ENCODE assay signal across 16 cellular contexts in genomic region chr9:4769321-4770080, GRCh38. TPM values are rescaled to one million over a fixed set of nuclear protein-coding genes. Genes with fewer than 3 reads are reported as not detected.
DNase-seq lines count a peak whose midpoint lies in the region; ATAC-seq and TF ChIP-seq lines count a peak whose summit lies in the region.
"Had no signal": no experiment of that assay in that cellular context is flagged by ENCODE, and none has a peak within 500 bp of the region (broad histone marks: within the 10 kb centered on the region; RNA-seq: fewer than 3 reads in every experiment).

No MANE protein-coding gene starts in this region.

- TF ChIP-seq EP300 in esophagus muscularis mucosa (IDR thresholded peaks at IDR 0.05) = no peak

- peak; percentile 70 for ATAC-seq in GM18868 (IDR thresholded peaks at IDR 0.05; ENCODE audit: unreplicated experiment)
- ATAC-seq: left lung had no signal

- WGBS in esophagus muscularis mucosa = 93% methylated on average over 6 of the region's 7 CpGs

- H3K4me1 ChIP-seq in esophagus muscularis mucosa = no peaks in the 10 kb centered on the region
- H3K4me1 ChIP-seq: left lung had no signal

- no peaks in the 10 kb centered on the region for H3K36me3 ChIP-seq in esophagus muscularis mucosa
- H3K36me3 ChIP-seq: left lung, ovary, thoracic aorta had no signal

- DNase-seq in CD1c-positive myeloid dendritic cell (ENCODE audit: extremely low spot score) (peak; percentile 29), OCI-M1 (lab: John Stamatoyannopoulos, UW) (peak; percentile 94), esophagus muscularis mucosa (ENCODE audit: extremely low spot score) (peak; percentile 74), Ammon's horn (ENCODE audit: low spot score) (no peak), putamen (ENCODE audit: low spot score) (no peak), NCI-H446 treated with DMSO at 0.1 percent for 48 hours (lab: John Stamatoyannopoulos, UW) (no peak), NCI-H2029 (lab: John Stamatoyannopoulos, UW) (no peak)
- DNase-seq: H9; left lung; NCI-H2081 treated with DMSO at 0.1 percent for 48 hours; ovary; SHP77 treated with DMSO at 0.1 percent for 48 hours; stimulated activated CD4-positive, alpha-beta T cell treated with anti-CD3 and anti-CD28 coated beads, Interleukin-4, amount 100 ng/mL, for 1 hour had no signal

- H3K27me3 ChIP-seq in esophagus muscularis mucosa = no peaks in the 10 kb centered on the region
- H3K27me3 ChIP-seq: left lung, ovary had no signal

- TF ChIP-seq POLR2A in esophagus muscularis mucosa (IDR thresholded peaks at IDR 0.05; ENCODE audit: low read depth) = no peak

- no peak for TF ChIP-seq CTCF in esophagus muscularis mucosa (IDR thresholded peaks at IDR 0.05)

- H3K9me3 ChIP-seq in esophagus muscularis mucosa = no peaks in the 10 kb centered on the region
- H3K9me3 ChIP-seq: left lung, ovary, thoracic aorta had no signal

- intact Hi-C loops in esophagus muscularis mucosa (cut with DNase I) = loop anchor here (10.0 kb wide), 1 partner anchor 155 kb away; no protein-coding TSS in a partner anchor

- no peak overlapping the region for H3K4me3 ChIP-seq in esophagus muscularis mucosa
- H3K4me3 ChIP-seq: left lung, ovary, thoracic aorta had no signal

- no peak overlapping the region for H3K27ac ChIP-seq in esophagus muscularis mucosa (replicated peaks in 1 of 4)
- H3K27ac ChIP-seq: HL-60, left lung, ovary, thoracic aorta had no signal

RNA-seq across cellular contexts. Expression of gene RCL1, which starts 23.2 kb away (rescaled TPM):
- 10 to 100 TPM; 13.4 to 19.1 (median 14.9) TPM for total RNA-seq in esophagus muscularis mucosa

RNA-seq across cellular contexts. Expression of gene AK3, which starts 28.5 kb away (rescaled TPM):
- total RNA-seq in esophagus muscularis mucosa = 100 to 1,000 TPM in 3 of 4 donors, 10 to 100 TPM in 1; 90.0 to 129 (median 118) TPM

Comparison
In these comparisons a context has a peak if more than half of its experiments do, and no peak if none do; other contexts are left out.
1. DNase-seq: peak in CD1c-positive myeloid dendritic cell (single experiment), OCI-M1 (single experiment) and esophagus muscularis mucosa (single experiment); none in Ammon's horn (single experiment), putamen (single experiment), NCI-H446 treated with DMSO at 0.1 percent for 48 hours (single experiment) and NCI-H2029 (single experiment).